ENCODE assay signal across 8 cellular contexts in genomic region chr10:15088428-15089261, GRCh38. TPM values are rescaled to one million over a fixed set of nuclear protein-coding genes. Genes with fewer than 3 reads are reported as not detected.
DNase-seq lines count a peak whose midpoint lies in the region; FAIRE-seq and TF ChIP-seq lines count a peak whose summit lies in the region.

ACBD7 (minus strand) TSS chr10:15088776; CDS start chr10:15088728, 48 bp downstream.

- H3K4me3 ChIP-seq in Loucy (ENCODE audit: low read length, poor library complexity, severe bottlenecking): peak within 1 kb of the TSS; percentile 82
- H3K4me3 ChIP-seq in SJCRH30: peak within 1 kb of the TSS; percentile 68
- H3K4me3 ChIP-seq in osteoblast (ENCODE audit: insufficient read depth, low read length): peak within 1 kb of the TSS; percentile 77

- no peak for TF ChIP-seq POLR2A in H54 (IDR thresholded peaks at IDR 0.05; ENCODE audit: low read depth, low read length)

- no peak for FAIRE-seq in H54 (lab: Jason Lieb, UNC)

- H3K4me1 ChIP-seq in ES-I3 (ENCODE audit: insufficient read depth, low read length) (peaks cover 7% of the 10 kb centered on the region), Loucy (ENCODE audit: insufficient read depth, low read length, poor library complexity, severe bottlenecking) (peaks cover 36% of the 10 kb centered on the region), SJCRH30 (0 out of 2 replicates have a peak, but pooled peaks cover 2% of the 10 kb centered on the region), osteoblast (ENCODE audit: insufficient read depth, low read length) (peaks cover 13% of the 10 kb centered on the region)

- H3K9me3 ChIP-seq in ES-I3 (ENCODE audit: control insufficient read depth, insufficient read depth, low read length) (no peaks in the 10 kb centered on the region), Loucy (ENCODE audit: insufficient read depth, low read depth, low read length) (no peaks in the 10 kb centered on the region), SJCRH30 (replicated peaks) (no peaks in the 10 kb centered on the region), osteoblast (ENCODE audit: low read depth, low read length) (no peaks in the 10 kb centered on the region)

- no peaks in the 10 kb centered on the region for H3K9me2 ChIP-seq in Loucy (replicated peaks; ENCODE audit: low read depth, low read length)

- H3K4me2 ChIP-seq in Loucy (ENCODE audit: low read depth, low read length, poor library complexity, severe bottlenecking) (peak within 1 kb of the TSS; percentile 81), osteoblast (ENCODE audit: insufficient read depth, low read length) (peak within 1 kb of the TSS; percentile 90)

- 0 out of 2 replicates have a peak, but pooled peaks cover 2% of the 10 kb centered on the region for H3F3A ChIP-seq in Loucy (ENCODE audit: low read depth)

- TF ChIP-seq CTCF in Loucy (conservative IDR thresholded peaks at IDR 0.05; ENCODE audit: low read length) (0 out of 2 replicates have a peak, but pooled peaks have one; percentile 10), osteoblast (IDR thresholded peaks at IDR 0.05; ENCODE audit: extremely low read depth, low read depth, low read length) (no peak)

- DNase-seq in H54 (ENCODE audit: insufficient read length, low spot score) (peak; percentile 91), SJCRH30 (peak; percentile 76 to 87), glomerular visceral epithelial cell (ENCODE audit: extremely low spot score) (peak; percentile 86), osteoblast (ENCODE audit: insufficient read length, low spot score, missing footprints) (peak; percentile 98)
- DNase-seq in activated naive CD4-positive, alpha-beta T cell treated with Interleukin-2 at 50 U/mL for 16 hours: peak; percentile 84

- H3K36me3 ChIP-seq in ES-I3 (ENCODE audit: insufficient read depth, low read length): no peaks in the 10 kb centered on the region
- H3K36me3 ChIP-seq in Loucy (ENCODE audit: insufficient read depth, low read length): no peaks in the 10 kb centered on the region
- H3K36me3 ChIP-seq in SJCRH30: no peaks in the 10 kb centered on the region
- H3K36me3 ChIP-seq in osteoblast (ENCODE audit: insufficient read depth, low read length): no peaks in the 10 kb centered on the region

- peaks cover 32% of the 10 kb centered on the region for H3K79me2 ChIP-seq in Loucy (ENCODE audit: insufficient read depth, low read length)
- H3K79me2 ChIP-seq in osteoblast (ENCODE audit: insufficient read depth, low read length): no peaks in the 10 kb centered on the region

- peak within 1 kb of the TSS; percentile 89 for H2AFZ ChIP-seq in Loucy (ENCODE audit: low read length)
- peak within 1 kb of the TSS; percentile 83 for H2AFZ ChIP-seq in osteoblast (ENCODE audit: low read length)

- H3K9ac ChIP-seq in ES-I3 (ENCODE audit: low read depth, low read length) (peak within 1 kb of the TSS; percentile 83), Loucy (ENCODE audit: low read depth, low read length, poor library complexity, severe bottlenecking) (peak within 1 kb of the TSS; percentile 77)

- H4K20me1 ChIP-seq in Loucy (ENCODE audit: insufficient read depth, low read length, poor library complexity, severe bottlenecking) (no peaks in the 10 kb centered on the region), osteoblast (ENCODE audit: insufficient read depth, low read length) (no peaks in the 10 kb centered on the region)

- H3K27ac ChIP-seq in SJCRH30 (no peak within 1 kb of the TSS), osteoblast (ENCODE audit: low read depth, low read length) (no peak within 1 kb of the TSS), temporal lobe (ENCODE audit: low read depth, low read length) (no peak within 1 kb of the TSS)

- H3K27me3 ChIP-seq in Loucy (ENCODE audit: insufficient read depth, low read length, poor library complexity, severe bottlenecking) (no peaks in the 10 kb centered on the region), SJCRH30 (no peaks in the 10 kb centered on the region), osteoblast (ENCODE audit: insufficient read depth, low read length) (no peaks in the 10 kb centered on the region)

RNA-seq across cellular contexts. Expression of gene ACBD7, which starts in this region (rescaled TPM):
- total RNA-seq in SJCRH30 (2014; rRNA removed; shearing (Covaris generic)): 7.8 and 8.9 TPM in 2 replicates
- 0.72 and 0.88 TPM in 2 replicates for total RNA-seq in osteoblast
- total RNA-seq in temporal lobe: 11.8 TPM

Comparison
In these comparisons a context has a peak if more than half of its experiments do, and no peak if none do; other contexts are left out.
1. Peak in DNase-seq, H3K4me3 ChIP-seq and H3K4me2 ChIP-seq in osteoblast; RNA of the gene not detected or under 1 TPM.